10 cellular contexts compared by ENCODE assay signal in the genomic region with DNA sequence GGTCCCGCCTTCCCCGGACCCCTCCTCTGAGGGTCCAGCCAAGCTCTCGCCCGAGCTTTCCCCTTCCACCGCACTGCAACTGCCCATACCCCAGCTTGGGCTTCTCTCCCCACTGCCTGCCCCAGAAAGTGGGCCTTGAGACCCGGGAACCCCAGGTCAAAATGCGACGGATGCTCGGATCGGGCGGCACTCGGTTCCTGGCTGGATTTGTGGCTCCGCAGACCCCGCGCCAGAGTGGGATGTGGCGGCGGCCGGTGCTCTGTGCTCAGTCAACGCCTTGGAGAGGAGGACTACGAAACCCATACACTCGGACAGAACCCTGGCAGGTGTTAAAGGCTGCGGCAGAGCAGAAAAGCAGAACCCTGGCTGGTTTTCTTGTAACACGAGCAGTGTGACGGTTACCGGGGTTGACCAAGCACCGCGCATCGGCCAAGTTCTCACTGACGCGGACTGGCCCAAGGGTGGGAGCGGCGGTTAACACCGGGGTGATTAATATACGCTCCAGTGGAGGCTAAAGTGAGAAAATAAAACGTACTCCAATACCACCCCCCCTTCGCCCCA. TPM values are rescaled to one million over a fixed set of nuclear protein-coding genes. Genes with fewer than 3 reads are reported as not detected.
DNase-seq lines count a peak whose midpoint lies in the region; ATAC-seq and TF ChIP-seq lines count a peak whose summit lies in the region.
"Had no signal": no experiment of that assay in that cellular context is flagged by ENCODE, and none has a peak within 500 bp of the region (broad histone marks: within the 10 kb centered on the region; RNA-seq: fewer than 3 reads in every experiment).

No MANE protein-coding gene starts in this region.

- peaks cover 47% of the 10 kb centered on the region for H3K36me3 Mint-ChIP-seq in activated CD8-positive, alpha-beta T cell treated with anti-CD3 and anti-CD28 coated beads, Interleukin-2, amount 10 ng/mL, durations not matched to agents 7 days and 5 days (ENCODE audit: low read depth)
- peaks cover 4% of the 10 kb centered on the region for H3K36me3 Mint-ChIP-seq in activated CD8-positive, alpha-beta T cell treated with anti-CD3 and anti-CD28 coated beads for 36 hours (ENCODE audit: low read depth)
- H3K36me3 Mint-ChIP-seq in type B pancreatic cell: no peaks in the 10 kb centered on the region

- peaks cover 26% of the 10 kb centered on the region for H3K4me1 Mint-ChIP-seq in activated CD8-positive, alpha-beta T cell treated with anti-CD3 and anti-CD28 coated beads, Interleukin-2, amount 10 ng/mL, durations not matched to agents 7 days and 5 days (ENCODE audit: low read depth)
- peaks cover 24% of the 10 kb centered on the region for H3K4me1 Mint-ChIP-seq in activated CD8-positive, alpha-beta T cell treated with anti-CD3 and anti-CD28 coated beads for 36 hours (ENCODE audit: low read depth)
- H3K4me1 Mint-ChIP-seq in type B pancreatic cell (ENCODE audit: unreplicated experiment): peaks cover 4% of the 10 kb centered on the region

- intact Hi-C loops in activated CD8-positive, alpha-beta T cell treated with anti-CD3 and anti-CD28 coated beads for 36 hours (cut with micrococcal nuclease): loop anchor here (5.0 kb wide), 1 partner anchor 83 kb away; no protein-coding TSS in a partner anchor

- no peaks in the 10 kb centered on the region for H3K27me3 Mint-ChIP-seq in activated CD8-positive, alpha-beta T cell treated with anti-CD3 and anti-CD28 coated beads, Interleukin-2, amount 10 ng/mL, durations not matched to agents 7 days and 5 days (ENCODE audit: low read depth)
- no peaks in the 10 kb centered on the region for H3K27me3 Mint-ChIP-seq in activated CD8-positive, alpha-beta T cell treated with anti-CD3 and anti-CD28 coated beads for 36 hours
- peaks cover 63% of the 10 kb centered on the region for H3K27me3 Mint-ChIP-seq in type B pancreatic cell

- no peak for ATAC-seq in activated CD8-positive, alpha-beta T cell treated with anti-CD3 and anti-CD28 coated beads, Interleukin-2, amount 10 ng/mL, durations not matched to agents 7 days and 5 days
- ATAC-seq in activated CD8-positive, alpha-beta T cell treated with anti-CD3 and anti-CD28 coated beads for 36 hours: no peak
- ATAC-seq in HG02981 (IDR thresholded peaks at IDR 0.05; ENCODE audit: unreplicated experiment): no peak

- CTCF ChIA-PET in activated CD8-positive, alpha-beta T cell treated with anti-CD3 and anti-CD28 coated beads, Interleukin-2, amount 10 ng/mL, durations not matched to agents 7 days and 5 days (lab: Charles Lee): interaction anchor here (1.4 to 2.4 kb wide), 3 partner anchors 9 to 90 kb away, joined by 4 to 7 read pairs (median 6); no protein-coding TSS in a partner anchor
- CTCF ChIA-PET in activated CD8-positive, alpha-beta T cell treated with anti-CD3 and anti-CD28 coated beads for 36 hours (lab: Charles Lee): no interaction called here
- CTCF ChIA-PET in HEK293T (lab: Yijun Ruan, JAX): no interaction called here

- peak overlapping the region; percentile 64 for H3K27ac Mint-ChIP-seq in activated CD8-positive, alpha-beta T cell treated with anti-CD3 and anti-CD28 coated beads, Interleukin-2, amount 10 ng/mL, durations not matched to agents 7 days and 5 days
- H3K27ac Mint-ChIP-seq in activated CD8-positive, alpha-beta T cell treated with anti-CD3 and anti-CD28 coated beads for 36 hours: no peak overlapping the region
- H3K27ac Mint-ChIP-seq in type B pancreatic cell: no peak overlapping the region

- peaks cover 5% of the 10 kb centered on the region for H3K9me3 Mint-ChIP-seq in activated CD8-positive, alpha-beta T cell treated with anti-CD3 and anti-CD28 coated beads, Interleukin-2, amount 10 ng/mL, durations not matched to agents 7 days and 5 days (ENCODE audit: insufficient read depth)
- no peaks in the 10 kb centered on the region for H3K9me3 Mint-ChIP-seq in activated CD8-positive, alpha-beta T cell treated with anti-CD3 and anti-CD28 coated beads for 36 hours
- no peaks in the 10 kb centered on the region for H3K9me3 Mint-ChIP-seq in type B pancreatic cell

- no peak for DNase-seq in activated CD8-positive, alpha-beta T cell treated with anti-CD3 and anti-CD28 coated beads, Interleukin-2, amount 10 ng/mL, durations not matched to agents 7 days and 5 days
- DNase-seq in activated CD8-positive, alpha-beta T cell treated with anti-CD3 and anti-CD28 coated beads for 36 hours: no peak
- DNase-seq in amniotic epithelial cell (ENCODE audit: low read depth) (peak; percentile 7), kidney tubule cell (ENCODE audit: low spot score) (peak; percentile 28), type B pancreatic cell (ENCODE audit: extremely low spot score, unreplicated experiment) (no peak), HEK293T (ENCODE audit: extremely low spot score) (no peak), NCI-H2171 treated with DMSO at 0.1 percent for 48 hours (lab: John Stamatoyannopoulos, UW) (no peak)
- DNase-seq: C1 segment of cervical spinal cord, SIG-M5 had no signal

- H3K4me3 Mint-ChIP-seq in activated CD8-positive, alpha-beta T cell treated with anti-CD3 and anti-CD28 coated beads, Interleukin-2, amount 10 ng/mL, durations not matched to agents 7 days and 5 days: no peak overlapping the region
- H3K4me3 Mint-ChIP-seq in activated CD8-positive, alpha-beta T cell treated with anti-CD3 and anti-CD28 coated beads for 36 hours: no peak overlapping the region
- H3K4me3 Mint-ChIP-seq in type B pancreatic cell: peak overlapping the region; percentile 87

- POLR2A ChIA-PET in activated CD8-positive, alpha-beta T cell treated with anti-CD3 and anti-CD28 coated beads, Interleukin-2, amount 10 ng/mL, durations not matched to agents 7 days and 5 days (lab: Charles Lee): interaction anchor here (1.0 to 2.0 kb wide), 2 partner anchors 38 to 186 kb away, joined by 3 to 10 read pairs; no protein-coding TSS in a partner anchor
- POLR2A ChIA-PET in activated CD8-positive, alpha-beta T cell treated with anti-CD3 and anti-CD28 coated beads for 36 hours (lab: Charles Lee): interaction anchor here (1.1 to 2.8 kb wide), 5 partner anchors 38 to 87 kb away, joined by 3 to 20 read pairs (median 6); partner anchors contain the start of gene SLFN11
- POLR2A ChIA-PET in HEK293T (lab: Yijun Ruan, JAX): no interaction called here

- no peak for TF ChIP-seq CTCF in activated CD8-positive, alpha-beta T cell treated with anti-CD3 and anti-CD28 coated beads for 36 hours (IDR thresholded peaks at IDR 0.05)
- no peak for TF ChIP-seq CTCF in type B pancreatic cell (conservative IDR thresholded peaks at IDR 0.05)

TF ChIP-seq in HEK293T, 16 proteins besides CTCF, POLR2A, EP300 and RAD21:
- TF ChIP-seq FOXK2 (IDR thresholded peaks at IDR 0.05): no peak
- no peak for TF ChIP-seq NFRKB (IDR thresholded peaks at IDR 0.05)
- TF ChIP-seq HDGF (IDR thresholded peaks at IDR 0.05; ENCODE audit: borderline replicate concordance): no peak
- TF ChIP-seq LEF1 (IDR thresholded peaks at IDR 0.05; ENCODE audit: borderline replicate concordance): no peak
- TF ChIP-seq BHLHE40 (IDR thresholded peaks at IDR 0.05; ENCODE audit: borderline replicate concordance): no peak
- TF ChIP-seq FOXM1 (IDR thresholded peaks at IDR 0.05; ENCODE audit: borderline replicate concordance): no peak
- TF ChIP-seq, protein P1, sequence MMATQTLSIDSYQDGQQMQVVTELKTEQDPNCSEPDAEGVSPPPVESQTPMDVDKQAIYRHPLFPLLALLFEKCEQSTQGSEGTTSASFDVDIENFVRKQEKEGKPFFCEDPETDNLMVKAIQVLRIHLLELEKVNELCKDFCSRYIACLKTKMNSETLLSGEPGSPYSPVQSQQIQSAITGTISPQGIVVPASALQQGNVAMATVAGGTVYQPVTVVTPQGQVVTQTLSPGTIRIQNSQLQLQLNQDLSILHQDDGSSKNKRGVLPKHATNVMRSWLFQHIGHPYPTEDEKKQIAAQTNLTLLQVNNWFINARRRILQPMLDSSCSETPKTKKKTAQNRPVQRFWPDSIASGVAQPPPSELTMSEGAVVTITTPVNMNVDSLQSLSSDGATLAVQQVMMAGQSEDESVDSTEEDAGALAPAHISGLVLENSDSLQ (IDR thresholded peaks at IDR 0.05): no peak
- TF ChIP-seq TARDBP (IDR thresholded peaks at IDR 0.05): no peak
- no peak for TF ChIP-seq CTBP1 (IDR thresholded peaks at IDR 0.05; ENCODE audit: borderline replicate concordance)
- no peak for TF ChIP-seq SUZ12 (IDR thresholded peaks at IDR 0.05)
- no peak for TF ChIP-seq L3MBTL2 (conservative IDR thresholded peaks at IDR 0.05)
- no peak for TF ChIP-seq ELF4 (IDR thresholded peaks at IDR 0.05)
- TF ChIP-seq SP1 (IDR thresholded peaks at IDR 0.05): no peak

RNA-seq across cellular contexts. Expression of gene SLFN13, which starts 0.9 kb away (rescaled TPM):
- 10 to 100 TPM; 56.2 to 56.3 TPM for total RNA-seq in activated CD8-positive, alpha-beta T cell treated with anti-CD3 and anti-CD28 coated beads, Interleukin-2, amount 10 ng/mL, durations not matched to agents 7 days and 5 days
- 10 to 100 TPM; 39.9 to 41.8 TPM for total RNA-seq in activated CD8-positive, alpha-beta T cell treated with anti-CD3 and anti-CD28 coated beads for 36 hours
- total RNA-seq in type B pancreatic cell (ENCODE audit: low replicate concordance): 14.3 and 17.1 TPM in 2 replicates

RNA-seq across cellular contexts. Expression of gene SLFN12, which starts 17.2 kb away (rescaled TPM):
- total RNA-seq in activated CD8-positive, alpha-beta T cell treated with anti-CD3 and anti-CD28 coated beads, Interleukin-2, amount 10 ng/mL, durations not matched to agents 7 days and 5 days: 10 to 100 TPM; 11.2 to 12.4 TPM
- 1 to 10 TPM; 5.1 to 6.3 TPM for total RNA-seq in activated CD8-positive, alpha-beta T cell treated with anti-CD3 and anti-CD28 coated beads for 36 hours
- total RNA-seq in type B pancreatic cell (ENCODE audit: low replicate concordance): 5.2 and 6.6 TPM in 2 replicates

Comparison
In these comparisons a context has a peak if more than half of its experiments do, and no peak if none do; other contexts are left out.
1. DNase-seq: peak in amniotic epithelial cell (single experiment) and kidney tubule cell (single experiment); none in activated CD8-positive, alpha-beta T cell treated with anti-CD3 and anti-CD28 coated beads, Interleukin-2, amount 10 ng/mL, durations not matched to agents 7 days and 5 days (single experiment), activated CD8-positive, alpha-beta T cell treated with anti-CD3 and anti-CD28 coated beads for 36 hours (single experiment), type B pancreatic cell (single experiment), HEK293T (single experiment) and NCI-H2171 treated with DMSO at 0.1 percent for 48 hours (single experiment).